1 cellular context compared by ENCODE assay signal in the genomic region with DNA sequence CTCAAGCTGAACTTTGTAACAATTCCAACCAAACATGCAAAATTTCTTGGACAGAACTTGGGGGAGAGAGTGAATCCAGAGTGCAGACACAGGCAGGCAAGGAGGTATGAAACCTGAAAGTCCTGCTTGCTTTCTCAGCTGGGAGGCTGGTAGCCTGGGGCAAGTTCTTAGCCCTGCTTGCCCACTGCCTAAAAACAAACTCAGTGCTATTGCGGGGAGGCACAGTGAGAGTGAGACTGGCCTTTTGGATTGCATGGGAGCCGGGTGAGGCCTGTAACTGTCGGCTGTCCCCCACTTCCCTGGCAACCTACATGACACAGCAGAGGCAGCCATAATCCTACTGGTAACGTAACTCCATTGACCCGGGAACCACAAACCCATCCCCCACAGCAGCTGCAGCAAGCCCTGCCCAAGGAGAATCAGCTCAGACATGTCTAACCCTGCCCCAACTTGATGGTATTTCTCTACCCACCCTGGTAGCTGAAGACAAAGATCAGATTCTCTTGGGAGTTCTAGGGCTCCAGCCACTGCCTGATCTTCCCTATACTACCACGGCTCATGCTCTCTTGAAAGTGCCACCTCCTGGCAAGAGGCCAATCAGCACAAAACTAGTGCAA.
TF ChIP-seq lines count a peak whose summit lies in the region.

No MANE protein-coding gene starts in this region.

TF ChIP-seq in K562, 482 proteins besides CTCF, POLR2A, EP300 and RAD21 (continued from another document):
- TF ChIP-seq EHMT2 (IDR thresholded peaks at IDR 0.05) (no peak), FOSL1 (tag; conservative IDR thresholded peaks at IDR 0.05) (no peak), ZFP36 (IDR thresholded peaks at IDR 0.05; ENCODE audit: low read depth, low read length, partially characterized antibody) (peak; percentile 46)
- TF ChIP-seq, protein P1, sequence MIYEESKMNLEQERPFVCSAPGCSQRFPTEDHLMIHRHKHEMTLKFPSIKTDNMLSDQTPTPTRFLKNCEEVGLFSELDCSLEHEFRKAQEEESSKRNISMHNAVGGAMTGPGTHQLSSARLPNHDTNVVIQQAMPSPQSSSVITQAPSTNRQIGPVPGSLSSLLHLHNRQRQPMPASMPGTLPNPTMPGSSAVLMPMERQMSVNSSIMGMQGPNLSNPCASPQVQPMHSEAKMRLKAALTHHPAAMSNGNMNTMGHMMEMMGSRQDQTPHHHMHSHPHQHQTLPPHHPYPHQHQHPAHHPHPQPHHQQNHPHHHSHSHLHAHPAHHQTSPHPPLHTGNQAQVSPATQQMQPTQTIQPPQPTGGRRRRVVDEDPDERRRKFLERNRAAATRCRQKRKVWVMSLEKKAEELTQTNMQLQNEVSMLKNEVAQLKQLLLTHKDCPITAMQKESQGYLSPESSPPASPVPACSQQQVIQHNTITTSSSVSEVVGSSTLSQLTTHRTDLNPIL (CRISPR knock-in tag; IDR thresholded peaks at IDR 0.05) = no peak
- TF ChIP-seq, protein P2, sequence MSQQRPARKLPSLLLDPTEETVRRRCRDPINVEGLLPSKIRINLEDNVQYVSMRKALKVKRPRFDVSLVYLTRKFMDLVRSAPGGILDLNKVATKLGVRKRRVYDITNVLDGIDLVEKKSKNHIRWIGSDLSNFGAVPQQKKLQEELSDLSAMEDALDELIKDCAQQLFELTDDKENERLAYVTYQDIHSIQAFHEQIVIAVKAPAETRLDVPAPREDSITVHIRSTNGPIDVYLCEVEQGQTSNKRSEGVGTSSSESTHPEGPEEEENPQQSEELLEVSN (IDR thresholded peaks at IDR 0.05; ENCODE audit: borderline replicate concordance in 1 of 2, extremely low read depth in 1 of 2, insufficient read depth in 1 of 2, insufficient read length in 1 of 2, low read depth in 1 of 2, low read length in 1 of 2, poor library complexity in 1 of 2, severe bottlenecking in 1 of 2) = no peak
- TF ChIP-seq, protein P3, sequence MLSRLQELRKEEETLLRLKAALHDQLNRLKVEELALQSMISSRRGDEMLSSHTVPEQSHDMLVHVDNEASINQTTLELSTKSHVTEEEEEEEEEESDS (CRISPR knock-in tag; IDR thresholded peaks at IDR 0.05) = no peak
